ENCODE assay signal across 17 cellular contexts in the genomic region with DNA sequence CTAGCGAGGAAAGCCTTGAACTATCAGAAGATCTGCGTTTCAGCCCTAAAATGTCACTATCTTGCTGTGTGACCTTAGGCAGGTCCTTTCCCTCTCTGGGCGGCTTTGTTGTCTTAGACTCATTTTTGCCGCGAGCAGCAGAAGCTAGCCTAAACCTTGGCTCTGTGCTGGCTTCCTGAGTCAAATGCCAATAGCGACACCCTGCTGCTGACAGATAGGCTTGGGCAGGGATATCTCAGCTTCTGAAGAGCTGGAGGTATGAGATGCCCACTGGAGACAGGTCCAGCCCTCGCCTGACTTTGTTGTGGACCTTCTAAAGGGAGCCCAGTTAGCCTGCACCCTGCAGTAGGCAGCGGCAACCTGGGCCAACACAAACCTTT. TPM values are rescaled to one million over a fixed set of nuclear protein-coding genes. Genes with fewer than 3 reads are reported as not detected.
DNase-seq lines count a peak whose midpoint lies in the region; ATAC-seq, FAIRE-seq and TF ChIP-seq lines count a peak whose summit lies in the region.
"Had no signal": no experiment of that assay in that cellular context is flagged by ENCODE, and none has a peak within 500 bp of the region (broad histone marks: within the 10 kb centered on the region; RNA-seq: fewer than 3 reads in every experiment).

No MANE protein-coding gene starts in this region.

- FAIRE-seq in GM12892 (lab: Jason Lieb, UNC) = no peak
- FAIRE-seq: urothelium cell line had no signal

- no peaks in the 10 kb centered on the region for H3K9me3 ChIP-seq in PC-3 (ENCODE audit: low read length)
- no peaks in the 10 kb centered on the region for H3K9me3 ChIP-seq in esophagus muscularis mucosa
- H3K9me3 ChIP-seq in muscle layer of duodenum (ENCODE audit: control insufficient read depth in 1 of 2, low read length in 2 of 2) = no peaks in the 10 kb centered on the region
- no peaks in the 10 kb centered on the region for H3K9me3 ChIP-seq in thoracic aorta
- H3K9me3 ChIP-seq: prostate gland had no signal

- no peaks in the 10 kb centered on the region for H4K20me1 ChIP-seq in PC-3 (ENCODE audit: low read length)

- TF ChIP-seq EP300 in esophagus muscularis mucosa (IDR thresholded peaks at IDR 0.05) = no peak

- no peaks in the 10 kb centered on the region for H3F3A ChIP-seq in PC-3 (ENCODE audit: low read length, unreplicated experiment)

- H3K27ac ChIP-seq in PC-3 (ENCODE audit: low read length) = no peak overlapping the region
- H3K27ac ChIP-seq in esophagus muscularis mucosa (replicated peaks in 1 of 4) = peak overlapping the region; percentile 75 to 88 (median 78)
- H3K27ac ChIP-seq in muscle layer of duodenum (ENCODE audit: low read length) = peak overlapping the region; percentile 45
- peak overlapping the region; percentile 92 to 94 for H3K27ac ChIP-seq in thoracic aorta
- H3K27ac ChIP-seq: prostate gland had no signal

- H3K4me3 ChIP-seq in PC-3 (ENCODE audit: low read length) (peak overlapping the region; percentile 84), esophagus muscularis mucosa (peak overlapping the region; percentile 63 to 73 (median 68)), muscle layer of duodenum (ENCODE audit: low read depth in 1 of 2, low read length in 2 of 2) (peak overlapping the region; percentile 46 to 63), thoracic aorta (peak overlapping the region; percentile 96)

- CTCF ChIA-PET in PC-3 (lab: Charles Lee) = no interaction called here

- ATAC-seq in PC-3 (no peak), thoracic aorta (ENCODE audit: insufficient number of reproducible peaks, low FRiP score, low read depth) (no peak)
- ATAC-seq: naive thymus-derived CD8-positive, alpha-beta T cell; stimulated activated naive B cell treated with anti-CD40 and anti-IgM and Interleukin-4, amounts not matched to agents 10 μg/mL and 1 μg/mL and 100 μg/mL, for 72 hours had no signal

- TF ChIP-seq CTCF in PC-3 (conservative IDR thresholded peaks at IDR 0.05; ENCODE audit: low read depth, low read length) (no peak), esophagus muscularis mucosa (IDR thresholded peaks at IDR 0.05) (no peak), thoracic aorta (IDR thresholded peaks at IDR 0.05) (no peak)

- H3K27me3 ChIP-seq in PC-3 (ENCODE audit: low read length) = no peaks in the 10 kb centered on the region
- H3K27me3 ChIP-seq in esophagus muscularis mucosa = peaks cover 0 to 21% (median 0%) of the 10 kb centered on the region in 4 donors
- H3K27me3 ChIP-seq in muscle layer of duodenum (ENCODE audit: low read depth, low read length) = no peaks in the 10 kb centered on the region
- no peaks in the 10 kb centered on the region for H3K27me3 ChIP-seq in thoracic aorta (replicated peaks; ENCODE audit: insufficient read depth)

- DNase-seq in PC-3 = no peak
- peak; percentile 74 for DNase-seq in esophagus muscularis mucosa (ENCODE audit: extremely low spot score)
- DNase-seq in thoracic aorta (ENCODE audit: low spot score) = no peak
- DNase-seq in GM12892 (ENCODE audit: insufficient read length) = no peak
- DNase-seq in activated naive CD4-positive, alpha-beta T cell treated with anti-CD3 and anti-CD28 coated beads, Interleukin-2, amount 50 U/mL, for 16 hours = no peak
- no peak for DNase-seq in DMS 273 (lab: John Stamatoyannopoulos, UW; ENCODE audit: unreplicated experiment)
- DNase-seq: activated CD4-positive, alpha-beta T cell treated with anti-CD3 and anti-CD28 coated beads, Interleukin-2, amount 10 ng/mL, durations not matched to agents 7 days and 5 days; DND-41; HFFc6; naive thymus-derived CD8-positive, alpha-beta T cell; NCI-H1930; NCI-H446 treated with DMSO at 0.1 percent for 48 hours; stimulated activated CD4-positive, alpha-beta T cell treated with anti-CD3 and anti-CD28 coated beads, Interleukin-15, amount 100 ng/mL, for 24 hours; stimulated activated naive B cell treated with anti-CD40 and anti-IgM and Interleukin-4, amounts not matched to agents 10 μg/mL and 1 μg/mL and 100 μg/mL, for 72 hours had no signal

- H2AFZ ChIP-seq in PC-3 (ENCODE audit: low read length) = no peak overlapping the region

- 75% methylated on average over 8 of the region's 8 CpGs for WGBS in esophagus muscularis mucosa

- H3K79me2 ChIP-seq in PC-3 (ENCODE audit: low read length) = peaks cover 13% of the 10 kb centered on the region

- intact Hi-C loops in PC-3 (cut with micrococcal nuclease) (loop anchor here (2.0 to 10.0 kb wide), 3 partner anchors 78 to 380 kb away; no protein-coding TSS in a partner anchor), esophagus muscularis mucosa (cut with DNase I) (loop anchor here (10.0 kb wide), 1 partner anchor 90 kb away; no protein-coding TSS in a partner anchor)

- peak overlapping the region; percentile 95 for H3K4me2 ChIP-seq in PC-3 (ENCODE audit: low read length)

- POLR2A ChIA-PET in PC-3 (lab: Charles Lee; ENCODE audit: unreplicated experiment) = no interaction called here

- BruUV-seq in PC-3 (replicated peaks; lab: Mats Ljungman, UMichigan) = no TSS peak

- TF ChIP-seq POLR2A in esophagus muscularis mucosa (IDR thresholded peaks at IDR 0.05; ENCODE audit: low read depth) = no peak
- no peak for TF ChIP-seq POLR2A in GM12892 (IDR thresholded peaks at IDR 0.05; ENCODE audit: low read depth, low read length)

- H3K4me1 ChIP-seq in PC-3 (ENCODE audit: insufficient read depth, low read length) = peaks cover 45% of the 10 kb centered on the region
- peaks cover 27 to 71% (median 66%) of the 10 kb centered on the region in 4 donors for H3K4me1 ChIP-seq in esophagus muscularis mucosa
- peaks cover 0 to 3% of the 10 kb centered on the region in 2 donors for H3K4me1 ChIP-seq in muscle layer of duodenum (ENCODE audit: control insufficient read depth in 1 of 2, insufficient read depth in 2 of 2, low read length in 2 of 2)
- peaks cover 14 to 62% of the 10 kb centered on the region in 2 donors for H3K4me1 ChIP-seq in thoracic aorta (ENCODE audit: control insufficient read depth in 1 of 2, low read depth in 2 of 2)
- H3K4me1 ChIP-seq: prostate gland had no signal

- H3K36me3 ChIP-seq in PC-3 (ENCODE audit: low read depth, low read length) (peaks cover 4% of the 10 kb centered on the region), esophagus muscularis mucosa (peaks cover 0 to 6% (median 0%) of the 10 kb centered on the region in 4 donors), muscle layer of duodenum (ENCODE audit: control insufficient read depth in 1 of 2, insufficient read depth in 2 of 2, low read length in 2 of 2) (no peaks in the 10 kb centered on the region), thoracic aorta (peaks cover 2% of the 10 kb centered on the region)
- H3K36me3 ChIP-seq: prostate gland had no signal

- H3K9ac ChIP-seq in PC-3 (ENCODE audit: low read length) = 0 out of 2 replicates have a peak overlapping the region, but pooled peaks have one; percentile 74

- no peaks in the 10 kb centered on the region for H3K9me2 ChIP-seq in PC-3 (replicated peaks; ENCODE audit: low read length)

RNA-seq across cellular contexts. Expression of gene ADAMTSL3, which starts 1.3 kb away (rescaled TPM):
- total RNA-seq in PC-3 (2014; rRNA removed) = 7.9 and 10.9 TPM in 2 replicates
- 10 to 100 TPM; 16.6 to 30.0 (median 21.8) TPM for total RNA-seq in esophagus muscularis mucosa
- 10 to 100 TPM; 41.4 to 45.4 TPM for total RNA-seq in thoracic aorta
- polyA plus RNA-seq in GM12892 (2012; ENCODE audit: missing spikeins) = 0.06 TPM
- total RNA-seq: activated CD4-positive, alpha-beta T cell treated with anti-CD3 and anti-CD28 coated beads, Interleukin-2, amount 10 ng/mL, durations not matched to agents 7 days and 5 days; HFFc6; naive thymus-derived CD8-positive, alpha-beta T cell had no signal
- polyA plus RNA-seq: naive thymus-derived CD8-positive, alpha-beta T cell had no signal
